In genomic region chr3:53137835-53138446, GRCh38 we compare ENCODE assay signal across 21 cellular contexts. TPM values are rescaled to one million over a fixed set of nuclear protein-coding genes. Genes with fewer than 3 reads are reported as not detected.
DNase-seq lines count a peak whose midpoint lies in the region; ATAC-seq and TF ChIP-seq lines count a peak whose summit lies in the region.
"Had no signal": no experiment of that assay in that cellular context is flagged by ENCODE, and none has a peak within 500 bp of the region (broad histone marks: within the 10 kb centered on the region; RNA-seq: fewer than 3 reads in every experiment).

No MANE protein-coding gene starts in this region.

- H3K27me3 ChIP-seq in DOHH2 (ENCODE audit: control insufficient read depth, low read length) (no peaks in the 10 kb centered on the region), HL-60 (ENCODE audit: insufficient read depth, poor library complexity, severe bottlenecking) (no peaks in the 10 kb centered on the region), tibial artery (no peaks in the 10 kb centered on the region), SJCRH30 (no peaks in the 10 kb centered on the region)
- H3K27me3 ChIP-seq: esophagus muscularis mucosa, heart left ventricle, spleen, transverse colon had no signal

- H3K4me2 ChIP-seq in DOHH2 (ENCODE audit: low read length) = peak overlapping the region; percentile 25; the same call in 1 of the 2 replicates

- DNase-seq in HL-60 (ENCODE audit: low read depth in 1 of 2, low spot score in 1 of 2) = peak in 1 of 2 experiments; percentile 85
- peak; percentile 46 for DNase-seq in RPMI7951 (ENCODE audit: low read depth)
- DNase-seq in foreskin fibroblast = peak; percentile 54 to 82
- DNase-seq in tibial artery = no peak
- DNase-seq in activated naive CD8-positive, alpha-beta T cell treated with anti-CD3 and anti-CD28 coated beads, Interleukin-2, amount 50 U/mL, for 24 hours = no peak
- no peak for DNase-seq in SJCRH30
- DNase-seq: activated CD4-positive, alpha-beta T cell treated with anti-CD3 and anti-CD28 coated beads for 4 hours; heart left ventricle; islet precursor cell; NCI-H1694; NCI-H2227 treated with DMSO at 0.1 percent for 48 hours; Right ventricle myocardium superior; spleen; stimulated activated naive CD4-positive, alpha-beta T cell; T1000; transverse colon had no signal

- no peak overlapping the region for H3K27ac Mint-ChIP-seq in activated naive CD8-positive, alpha-beta T cell treated with anti-CD3 and anti-CD28 coated beads, Interleukin-2, amount 50 U/mL, for 24 hours
- H3K27ac Mint-ChIP-seq: activated naive CD4-positive, alpha-beta T cell treated with anti-CD3 and anti-CD28 coated beads, Interleukin-2, amount 50 U/mL, for 72 hours; brain had no signal

- no peak for ATAC-seq in activated naive CD8-positive, alpha-beta T cell treated with anti-CD3 and anti-CD28 coated beads, Interleukin-2, amount 50 U/mL, for 24 hours
- ATAC-seq in HG03045 (IDR thresholded peaks at IDR 0.05; ENCODE audit: unreplicated experiment) = no peak
- ATAC-seq: activated naive CD4-positive, alpha-beta T cell treated with anti-CD3 and anti-CD28 coated beads, Interleukin-2, amount 50 U/mL, for 72 hours; heart left ventricle had no signal

- H3K4me3 ChIP-seq in DOHH2 (ENCODE audit: low read length) (no peak overlapping the region), HL-60 (replicated peaks; ENCODE audit: insufficient read depth, low read length) (no peak overlapping the region), foreskin fibroblast (ENCODE audit: low read depth in 1 of 2, low read length in 2 of 2) (no peak overlapping the region), tibial artery (no peak overlapping the region), SJCRH30 (no peak overlapping the region)
- H3K4me3 ChIP-seq: esophagus muscularis mucosa, heart left ventricle, spleen, transverse colon had no signal

- H3K4me1 ChIP-seq in DOHH2 (ENCODE audit: control insufficient read depth, low read length) (peaks cover 35% of the 10 kb centered on the region), tibial artery (peaks cover 0 to 22% (median 15%) of the 10 kb centered on the region in 4 donors), SJCRH30 (no peaks in the 10 kb centered on the region)

- no peaks in the 10 kb centered on the region for H3K27me3 Mint-ChIP-seq in activated naive CD8-positive, alpha-beta T cell treated with anti-CD3 and anti-CD28 coated beads, Interleukin-2, amount 50 U/mL, for 24 hours

- H3K9me3 ChIP-seq in DOHH2 (ENCODE audit: control insufficient read depth, insufficient read depth, low read length) (no peaks in the 10 kb centered on the region), tibial artery (no peaks in the 10 kb centered on the region), SJCRH30 (replicated peaks) (no peaks in the 10 kb centered on the region)
- H3K9me3 ChIP-seq: esophagus muscularis mucosa, heart left ventricle, spleen, transverse colon had no signal

- no peak overlapping the region for H3K4me3 Mint-ChIP-seq in activated naive CD8-positive, alpha-beta T cell treated with anti-CD3 and anti-CD28 coated beads, Interleukin-2, amount 50 U/mL, for 24 hours
- H3K4me3 Mint-ChIP-seq: brain had no signal

- H3K9me3 Mint-ChIP-seq in activated naive CD8-positive, alpha-beta T cell treated with anti-CD3 and anti-CD28 coated beads, Interleukin-2, amount 50 U/mL, for 24 hours = no peaks in the 10 kb centered on the region
- H3K9me3 Mint-ChIP-seq: activated naive CD4-positive, alpha-beta T cell treated with anti-CD3 and anti-CD28 coated beads, Interleukin-2, amount 50 U/mL, for 72 hours; brain had no signal

- intact Hi-C loops in tibial artery (cut with DNase I; ENCODE audit: low total_unique reads) = no loop called here

- H4K20me1 ChIP-seq in DOHH2 (ENCODE audit: control insufficient read depth, insufficient read depth, low read depth, low read length) = no peaks in the 10 kb centered on the region

- no peaks in the 10 kb centered on the region for H3K36me3 Mint-ChIP-seq in activated naive CD8-positive, alpha-beta T cell treated with anti-CD3 and anti-CD28 coated beads, Interleukin-2, amount 50 U/mL, for 24 hours (ENCODE audit: low read depth)
- H3K36me3 Mint-ChIP-seq: activated naive CD4-positive, alpha-beta T cell treated with anti-CD3 and anti-CD28 coated beads, Interleukin-2, amount 50 U/mL, for 72 hours; brain had no signal

- H3K9me2 ChIP-seq in DOHH2 (replicated peaks; ENCODE audit: control insufficient read depth, low read length) = no peaks in the 10 kb centered on the region

- no peaks in the 10 kb centered on the region for H3K36me3 ChIP-seq in DOHH2 (ENCODE audit: control insufficient read depth, low read length)
- no peaks in the 10 kb centered on the region for H3K36me3 ChIP-seq in tibial artery
- no peaks in the 10 kb centered on the region for H3K36me3 ChIP-seq in SJCRH30
- H3K36me3 ChIP-seq: esophagus muscularis mucosa, heart left ventricle, spleen, transverse colon had no signal

- no peak overlapping the region for H3K27ac ChIP-seq in DOHH2 (ENCODE audit: low read depth, low read length)
- peak overlapping the region; percentile 37 for H3K27ac ChIP-seq in HL-60 (replicated peaks)
- H3K27ac ChIP-seq in tibial artery = no peak overlapping the region
- H3K27ac ChIP-seq in SJCRH30 = no peak overlapping the region
- H3K27ac ChIP-seq: esophagus muscularis mucosa, heart left ventricle, spleen, transverse colon had no signal

- no peaks in the 10 kb centered on the region for H3F3A ChIP-seq in DOHH2 (ENCODE audit: control insufficient read depth, insufficient read depth)

- no peaks in the 10 kb centered on the region for H3K4me1 Mint-ChIP-seq in activated naive CD8-positive, alpha-beta T cell treated with anti-CD3 and anti-CD28 coated beads, Interleukin-2, amount 50 U/mL, for 24 hours
- H3K4me1 Mint-ChIP-seq: brain had no signal

- no peak for TF ChIP-seq CTCF in DOHH2 (IDR thresholded peaks at IDR 0.05; ENCODE audit: low read depth, low read length, poor library complexity, severe bottlenecking)
- TF ChIP-seq CTCF in HL-60 (IDR thresholded peaks at IDR 0.05; ENCODE audit: insufficient read depth, low read length) = no peak
- no peak for TF ChIP-seq CTCF in foreskin fibroblast (IDR thresholded peaks at IDR 0.05; ENCODE audit: low read depth, low read length)
- no peak for TF ChIP-seq CTCF in tibial artery (IDR thresholded peaks at IDR 0.05)

- H3K79me2 ChIP-seq in DOHH2 (ENCODE audit: control insufficient read depth, low read length) = no peaks in the 10 kb centered on the region

RNA-seq across cellular contexts. Expression of gene RFT1, which starts 7.7 kb away (rescaled TPM):
- total RNA-seq in RPMI7951 (2014; rRNA removed; shearing (Covaris generic)) = 15.7 and 19.6 TPM in 2 replicates
- 20.6 and 22.0 TPM in 2 replicates for total RNA-seq in SJCRH30 (2014; rRNA removed; shearing (Covaris generic))

RNA-seq across cellular contexts. Expression of gene PRKCD, which starts 23.1 kb away (rescaled TPM):
- 4.3 and 5.0 TPM in 2 replicates for total RNA-seq in RPMI7951 (2014; rRNA removed; shearing (Covaris generic))
- total RNA-seq in SJCRH30 (2014; rRNA removed; shearing (Covaris generic)) = 4.1 and 4.6 TPM in 2 replicates

Comparison
In these comparisons a context has a peak if more than half of its experiments do, and no peak if none do; other contexts are left out.
1. DNase-seq: peak in RPMI7951 (single experiment) and foreskin fibroblast (2 of 2); none in tibial artery (0 of 2), activated naive CD8-positive, alpha-beta T cell treated with anti-CD3 and anti-CD28 coated beads, Interleukin-2, amount 50 U/mL, for 24 hours (single experiment) and SJCRH30 (0 of 2).